10 cellular contexts compared by ENCODE assay signal in genomic region chr14:90062852-90063539, GRCh38. TPM values are rescaled to one million over a fixed set of nuclear protein-coding genes. Genes with fewer than 3 reads are reported as not detected.
DNase-seq lines count a peak whose midpoint lies in the region; ATAC-seq lines count a peak whose summit lies in the region.
"Had no signal": no experiment of that assay in that cellular context is flagged by ENCODE, and none has a peak within 500 bp of the region (broad histone marks: within the 10 kb centered on the region; RNA-seq: fewer than 3 reads in every experiment).

No MANE protein-coding gene starts in this region.

- POLR2A ChIA-PET in activated CD4-positive, alpha-beta memory T cell treated with anti-CD3 and anti-CD28 coated beads for 36 hours (lab: Charles Lee), result interaction anchor here (1.3 kb wide), 1 partner anchor 107 kb away, joined by 4 read pairs; no protein-coding TSS in a partner anchor

- H3K36me3 ChIP-seq in iPS-20b (ENCODE audit: insufficient read depth, low read depth, low read length), result no peaks in the 10 kb centered on the region
- H3K36me3 ChIP-seq: ovary had no signal

- peaks cover 78% of the 10 kb centered on the region for H3K27me3 ChIP-seq in iPS-20b (ENCODE audit: insufficient read depth, low read length)
- H3K27me3 ChIP-seq: ovary had no signal

- peak overlapping the region; percentile 69 for H3K4me3 Mint-ChIP-seq in activated T-cell treated with anti-CD3 and anti-CD28 coated beads, Interleukin-2, amount 50 U/mL, for 24 hours
- peak overlapping the region; percentile 58 for H3K4me3 Mint-ChIP-seq in activated CD4-positive, alpha-beta memory T cell treated with anti-CD3 and anti-CD28 coated beads for 36 hours
- H3K4me3 Mint-ChIP-seq in stimulated activated naive B cell treated with anti-CD40 and anti-IgM and Interleukin-4, amounts not matched to agents 10 μg/mL and 1 μg/mL and 100 μg/mL, for 72 hours, result peak overlapping the region; percentile 79 to 88

- no peaks in the 10 kb centered on the region for H3K9me3 ChIP-seq in iPS-20b (ENCODE audit: insufficient read depth, low read depth, low read length)
- H3K9me3 ChIP-seq: ovary had no signal

- no peak overlapping the region for H3K9ac ChIP-seq in iPS-20b (ENCODE audit: low read depth, low read length)

- peak overlapping the region; percentile 66 for H3K4me3 ChIP-seq in iPS-20b (ENCODE audit: low read length)
- H3K4me3 ChIP-seq: ovary had no signal

- CTCF ChIA-PET in activated CD4-positive, alpha-beta memory T cell treated with anti-CD3 and anti-CD28 coated beads for 36 hours (lab: Charles Lee), result interaction anchor here (1.0 to 1.2 kb wide), 3 partner anchors 90 to 173 kb away, joined by 3 read pairs; no protein-coding TSS in a partner anchor

- H3K27ac ChIP-seq in iPS-20b (ENCODE audit: low read length), result no peak overlapping the region
- H3K27ac ChIP-seq: ovary had no signal

- no peak for ATAC-seq in stimulated activated naive B cell treated with anti-CD40 and anti-IgM and Interleukin-4, amounts not matched to agents 10 μg/mL and 1 μg/mL and 100 μg/mL, for 72 hours (replicated peaks)

- H3K36me3 Mint-ChIP-seq in activated T-cell treated with anti-CD3 and anti-CD28 coated beads, Interleukin-2, amount 50 U/mL, for 24 hours (ENCODE audit: low read depth), result no peaks in the 10 kb centered on the region
- no peaks in the 10 kb centered on the region for H3K36me3 Mint-ChIP-seq in activated CD4-positive, alpha-beta memory T cell treated with anti-CD3 and anti-CD28 coated beads for 36 hours
- peaks cover 0 to 1% of the 10 kb centered on the region in 2 donors for H3K36me3 Mint-ChIP-seq in stimulated activated naive B cell treated with anti-CD40 and anti-IgM and Interleukin-4, amounts not matched to agents 10 μg/mL and 1 μg/mL and 100 μg/mL, for 72 hours

- H3K4me1 Mint-ChIP-seq in activated T-cell treated with anti-CD3 and anti-CD28 coated beads, Interleukin-2, amount 50 U/mL, for 24 hours (ENCODE audit: low read depth), result peaks cover 27% of the 10 kb centered on the region
- H3K4me1 Mint-ChIP-seq in activated CD4-positive, alpha-beta memory T cell treated with anti-CD3 and anti-CD28 coated beads for 36 hours (ENCODE audit: low read depth), result peaks cover 19% of the 10 kb centered on the region
- peaks cover 19 to 30% of the 10 kb centered on the region in 2 donors for H3K4me1 Mint-ChIP-seq in stimulated activated naive B cell treated with anti-CD40 and anti-IgM and Interleukin-4, amounts not matched to agents 10 μg/mL and 1 μg/mL and 100 μg/mL, for 72 hours

- peaks cover 6% of the 10 kb centered on the region; the same call in 1 of the 2 replicates for H3K4me1 ChIP-seq in iPS-20b (ENCODE audit: insufficient read depth, low read length)

- intact Hi-C loops in activated CD4-positive, alpha-beta memory T cell treated with anti-CD3 and anti-CD28 coated beads for 36 hours (cut with micrococcal nuclease), result loop anchor here (5.0 kb wide), 1 partner anchor 91 kb away; no protein-coding TSS in a partner anchor

- H3K27ac Mint-ChIP-seq in activated T-cell treated with anti-CD3 and anti-CD28 coated beads, Interleukin-2, amount 50 U/mL, for 24 hours, result no peak overlapping the region
- no peak overlapping the region for H3K27ac Mint-ChIP-seq in activated CD4-positive, alpha-beta memory T cell treated with anti-CD3 and anti-CD28 coated beads for 36 hours
- H3K27ac Mint-ChIP-seq in stimulated activated naive B cell treated with anti-CD40 and anti-IgM and Interleukin-4, amounts not matched to agents 10 μg/mL and 1 μg/mL and 100 μg/mL, for 72 hours, result no peak overlapping the region

- DNase-seq in activated T-cell treated with anti-CD3 and anti-CD28 coated beads, Interleukin-2, amount 50 U/mL, for 24 hours, result no peak
- DNase-seq in activated T-cell treated with anti-CD3 and anti-CD28 coated beads for 4 hours (no peak), DMS114 treated with DMSO at 0.1 percent for 48 hours (lab: John Stamatoyannopoulos, UW; ENCODE audit: unreplicated experiment) (no peak), NCI-H2107 (lab: John Stamatoyannopoulos, UW) (no peak)
- no peak for DNase-seq in activated CD4-positive, alpha-beta memory T cell treated with anti-CD3 and anti-CD28 coated beads for 36 hours
- DNase-seq in stimulated activated naive B cell treated with anti-CD40 and anti-IgM and Interleukin-4, amounts not matched to agents 10 μg/mL and 1 μg/mL and 100 μg/mL, for 72 hours, result no peak
- DNase-seq in NK-92 treated with Interleukin-12 subunit alpha and Interleukin-12 subunit beta, amount 100 ng/mL, for 24 hours (lab: John Stamatoyannopoulos, UW), result no peak
- DNase-seq: NCI-H526 treated with DMSO at 0.1 percent for 48 hours, ovary had no signal

- peaks cover 83% of the 10 kb centered on the region for H3K27me3 Mint-ChIP-seq in activated T-cell treated with anti-CD3 and anti-CD28 coated beads, Interleukin-2, amount 50 U/mL, for 24 hours
- peaks cover 58% of the 10 kb centered on the region for H3K27me3 Mint-ChIP-seq in activated CD4-positive, alpha-beta memory T cell treated with anti-CD3 and anti-CD28 coated beads for 36 hours
- H3K27me3 Mint-ChIP-seq in stimulated activated naive B cell treated with anti-CD40 and anti-IgM and Interleukin-4, amounts not matched to agents 10 μg/mL and 1 μg/mL and 100 μg/mL, for 72 hours, result peaks cover 58 to 63% of the 10 kb centered on the region in 2 donors

- H3K9me3 Mint-ChIP-seq in activated T-cell treated with anti-CD3 and anti-CD28 coated beads, Interleukin-2, amount 50 U/mL, for 24 hours, result no peaks in the 10 kb centered on the region
- no peaks in the 10 kb centered on the region for H3K9me3 Mint-ChIP-seq in activated CD4-positive, alpha-beta memory T cell treated with anti-CD3 and anti-CD28 coated beads for 36 hours
- peaks cover 5 to 11% of the 10 kb centered on the region in 2 donors for H3K9me3 Mint-ChIP-seq in stimulated activated naive B cell treated with anti-CD40 and anti-IgM and Interleukin-4, amounts not matched to agents 10 μg/mL and 1 μg/mL and 100 μg/mL, for 72 hours

RNA-seq across cellular contexts. Expression of gene KCNK13, which starts 1.2 kb away (rescaled TPM):
- not detected for total RNA-seq in activated CD4-positive, alpha-beta memory T cell treated with anti-CD3 and anti-CD28 coated beads for 36 hours
